Comparison of ENCODE assay signal across 1 cellular context in genomic region chr12:53938276-53939140, GRCh38.
TF ChIP-seq lines count a peak whose summit lies in the region.

HOXC13 (plus strand) TSS chr12:53938831; CDS start chr12:53938907, 76 bp downstream.

TF ChIP-seq in K562, 482 proteins besides CTCF, POLR2A, EP300 and RAD21 (continued from another document and continues in another):
- TF ChIP-seq E2F8 (IDR thresholded peaks at IDR 0.05; ENCODE audit: low read depth, partially characterized antibody) (no peak), CXXC5 (CRISPR knock-in tag; IDR thresholded peaks at IDR 0.05) (peak; percentile 31; the same call in 1 of the 2 replicates), MITF (IDR thresholded peaks at IDR 0.05) (peak; percentile 67; the same call in 1 of the 2 replicates), MTA1 (IDR thresholded peaks at IDR 0.05; ENCODE audit: borderline replicate concordance) (peak; percentile 50; the same call in 1 of the 2 replicates), ZNF740 (CRISPR knock-in tag; IDR thresholded peaks at IDR 0.05) (no peak), ZNF740 (tag; IDR thresholded peaks at IDR 0.05) (peak in 1 of 2 experiments; percentile 76; a peak in 1 of 4 replicates), C11orf30 (IDR thresholded peaks at IDR 0.05; ENCODE audit: low read depth) (no peak), TFE3 (CRISPR knock-in tag; IDR thresholded peaks at IDR 0.05) (peak; percentile 96), ELF2 (CRISPR knock-in tag; IDR thresholded peaks at IDR 0.05) (no peak), HMG20A (CRISPR knock-in tag; conservative IDR thresholded peaks at IDR 0.05) (no peak), NCOA4 (IDR thresholded peaks at IDR 0.05; ENCODE audit: partially characterized antibody) (no peak), PBX2 (CRISPR knock-in tag; IDR thresholded peaks at IDR 0.05; ENCODE audit: low read depth) (no peak), PBX2 (tag; conservative IDR thresholded peaks at IDR 0.05; ENCODE audit: low read depth) (peak; percentile 46; the same call in 1 of the 2 replicates), LEF1 (IDR thresholded peaks at IDR 0.05) (peak; percentile 57; the same call in 1 of the 2 replicates), CEBPB (tag; IDR thresholded peaks at IDR 0.05) (no peak), CTBP1 (IDR thresholded peaks at IDR 0.05; ENCODE audit: borderline replicate concordance) (peak; percentile 30; the same call in 1 of the 2 replicates), POLR3A (IDR thresholded peaks at IDR 0.05; ENCODE audit: borderline replicate concordance, extremely low read depth, insufficient read depth, insufficient read length) (no peak), JUN (IDR thresholded peaks at IDR 0.05; ENCODE audit: borderline replicate concordance, low read depth, low read length) (peak; percentile 42; the same call in 1 of the 2 replicates), JUN (CRISPR knock-in tag; IDR thresholded peaks at IDR 0.05; ENCODE audit: borderline replicate concordance) (no peak), AFF1 (IDR thresholded peaks at IDR 0.05; ENCODE audit: low read depth in 1 of 2, partially characterized antibody in 2 of 2) (peak in 1 of 2 experiments; percentile 59), PML (IDR thresholded peaks at IDR 0.05; ENCODE audit: low read length) (no peak), TFAP4 (CRISPR knock-in tag; IDR thresholded peaks at IDR 0.05; ENCODE audit: borderline replicate concordance) (peak; percentile 64; the same call in 1 of the 2 replicates), DMBX1 (CRISPR knock-in tag; IDR thresholded peaks at IDR 0.05; ENCODE audit: borderline replicate concordance) (no peak), FOXM1 (IDR thresholded peaks at IDR 0.05; ENCODE audit: low read depth) (peak; percentile 40; the same call in 1 of the 2 replicates), FOXM1 (CRISPR knock-in tag; IDR thresholded peaks at IDR 0.05; ENCODE audit: low read depth) (no peak), POLR3G (IDR thresholded peaks at IDR 0.05; ENCODE audit: extremely low read depth, insufficient read length, insufficient replicate concordance) (no peak), PHF21A (IDR thresholded peaks at IDR 0.05; ENCODE audit: borderline replicate concordance, low read depth) (no peak), MNT (conservative IDR thresholded peaks at IDR 0.05) (peak; percentile 86 to 93), EGR1 (conservative IDR thresholded peaks at IDR 0.05) (peak; percentile 61), HMGN3 (IDR thresholded peaks at IDR 0.05; ENCODE audit: borderline replicate concordance, extremely low read depth, insufficient read length, low read depth, low read length) (no peak), CTCFL (IDR thresholded peaks at IDR 0.05; ENCODE audit: borderline replicate concordance, insufficient read depth, low read depth, low read length, poor library complexity, severe bottlenecking) (no peak), CBX3 (IDR thresholded peaks at IDR 0.05; ENCODE audit: borderline replicate concordance in 1 of 2, low read length in 2 of 2) (0 out of 3 replicates have a peak, but pooled peaks of 1 of the 2 experiments have one; percentile 13), MAX (CRISPR knock-in tag; IDR thresholded peaks at IDR 0.05) (peak; percentile 90), CBFA2T2 (conservative IDR thresholded peaks at IDR 0.05) (peak; percentile 96), TRIM28 (IDR thresholded peaks at IDR 0.05) (no peak), NFIX (CRISPR knock-in tag; IDR thresholded peaks at IDR 0.05; ENCODE audit: low read depth) (no peak), MAZ (CRISPR knock-in tag; conservative IDR thresholded peaks at IDR 0.05 in 1 of 2, IDR thresholded peaks at IDR 0.05 in 1 of 2) (peak in 1 of 2 experiments; percentile 65; a peak in 2 of 4 replicates)
